Comparison of ENCODE assay signal across 15 cellular contexts in the genomic region with DNA sequence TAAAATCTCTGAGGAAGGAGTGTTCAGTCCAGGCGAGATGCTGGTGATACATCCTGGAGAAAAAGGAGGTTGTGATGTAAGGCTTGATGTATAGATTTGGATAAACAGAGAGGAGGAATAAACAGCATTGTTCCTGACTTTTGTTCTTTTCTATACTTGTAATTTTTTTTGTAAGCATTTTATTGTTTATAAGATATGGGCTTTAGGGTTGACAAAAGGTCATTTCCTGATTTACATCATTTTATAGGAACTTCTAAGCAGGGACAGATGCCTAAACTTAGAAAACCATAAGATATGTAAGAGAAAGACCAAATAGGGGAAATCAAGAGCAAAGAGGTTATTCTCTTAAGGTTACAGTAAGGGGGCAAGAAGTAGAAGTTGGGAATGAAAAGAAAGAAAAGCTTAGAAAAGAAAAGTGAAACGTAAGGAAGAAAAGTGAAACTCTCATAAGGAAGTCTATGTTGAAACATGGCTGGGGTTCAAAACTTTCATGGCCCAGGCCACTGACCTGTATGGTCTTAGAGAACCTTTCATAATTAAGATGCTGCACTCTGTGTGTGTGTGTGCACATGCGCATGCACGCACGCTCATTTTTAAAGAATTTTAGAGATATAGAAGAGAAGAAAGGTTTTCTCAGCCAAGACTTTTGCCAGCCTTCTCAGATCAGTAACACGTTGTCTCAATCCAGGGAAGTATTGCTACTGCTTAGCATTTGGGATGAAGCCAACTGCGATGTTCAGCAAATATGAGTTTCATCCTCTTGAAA. TPM values are rescaled to one million over a fixed set of nuclear protein-coding genes. Genes with fewer than 3 reads are reported as not detected.
DNase-seq lines count a peak whose midpoint lies in the region; ATAC-seq and TF ChIP-seq lines count a peak whose summit lies in the region.
"Had no signal": no experiment of that assay in that cellular context is flagged by ENCODE, and none has a peak within 500 bp of the region (broad histone marks: within the 10 kb centered on the region; RNA-seq: fewer than 3 reads in every experiment).

No MANE protein-coding gene starts in this region.

- H3K9me3 Mint-ChIP-seq in activated naive CD8-positive, alpha-beta T cell treated with anti-CD3 and anti-CD28 coated beads, Interleukin-2, amount 50 U/mL, for 24 hours = peaks cover 8% of the 10 kb centered on the region
- H3K9me3 Mint-ChIP-seq in activated T-cell treated with anti-CD3 and anti-CD28 coated beads, Interleukin-2, amount 50 U/mL, for 24 hours = no peaks in the 10 kb centered on the region

- peaks cover 9% of the 10 kb centered on the region for H3K4me1 Mint-ChIP-seq in activated naive CD8-positive, alpha-beta T cell treated with anti-CD3 and anti-CD28 coated beads, Interleukin-2, amount 50 U/mL, for 24 hours
- peaks cover 7% of the 10 kb centered on the region for H3K4me1 Mint-ChIP-seq in activated T-cell treated with anti-CD3 and anti-CD28 coated beads, Interleukin-2, amount 50 U/mL, for 24 hours (ENCODE audit: low read depth)

- no peak for ATAC-seq in activated naive CD8-positive, alpha-beta T cell treated with anti-CD3 and anti-CD28 coated beads, Interleukin-2, amount 50 U/mL, for 24 hours

- peak overlapping the region; percentile 10 for H3K27ac Mint-ChIP-seq in activated naive CD8-positive, alpha-beta T cell treated with anti-CD3 and anti-CD28 coated beads, Interleukin-2, amount 50 U/mL, for 24 hours
- H3K27ac Mint-ChIP-seq in activated T-cell treated with anti-CD3 and anti-CD28 coated beads, Interleukin-2, amount 50 U/mL, for 24 hours = no peak overlapping the region
- H3K27ac Mint-ChIP-seq: mesothelial cell of epicardium had no signal

- H3K4me3 ChIP-seq in left ventricle myocardium inferior = peak overlapping the region; percentile 8
- H3K4me3 ChIP-seq in uterus = no peak overlapping the region
- H3K4me3 ChIP-seq: SJSA1, thyroid gland had no signal

- H3K9me3 ChIP-seq in left ventricle myocardium inferior (replicated peaks) (no peaks in the 10 kb centered on the region), uterus (no peaks in the 10 kb centered on the region)
- H3K9me3 ChIP-seq: BE2C, SJSA1, thyroid gland had no signal

- H3K36me3 ChIP-seq in left ventricle myocardium inferior (no peaks in the 10 kb centered on the region), uterus (no peaks in the 10 kb centered on the region)
- H3K36me3 ChIP-seq: BE2C, SJSA1, thyroid gland had no signal

- no peak overlapping the region for H3K4me3 Mint-ChIP-seq in activated naive CD8-positive, alpha-beta T cell treated with anti-CD3 and anti-CD28 coated beads, Interleukin-2, amount 50 U/mL, for 24 hours
- no peak overlapping the region for H3K4me3 Mint-ChIP-seq in activated T-cell treated with anti-CD3 and anti-CD28 coated beads, Interleukin-2, amount 50 U/mL, for 24 hours
- H3K4me3 Mint-ChIP-seq: mesothelial cell of epicardium had no signal

- no peak for TF ChIP-seq POLR2A in uterus (IDR thresholded peaks at IDR 0.05)

- TF ChIP-seq CTCF in left ventricle myocardium inferior (IDR thresholded peaks at IDR 0.05; ENCODE audit: borderline replicate concordance) = no peak
- no peak for TF ChIP-seq CTCF in uterus (IDR thresholded peaks at IDR 0.05)

- peaks cover 16% of the 10 kb centered on the region for H3K27me3 Mint-ChIP-seq in activated naive CD8-positive, alpha-beta T cell treated with anti-CD3 and anti-CD28 coated beads, Interleukin-2, amount 50 U/mL, for 24 hours
- H3K27me3 Mint-ChIP-seq in activated T-cell treated with anti-CD3 and anti-CD28 coated beads, Interleukin-2, amount 50 U/mL, for 24 hours = peaks cover 24% of the 10 kb centered on the region

- H3K27me3 ChIP-seq in left ventricle myocardium inferior (ENCODE audit: low read depth) = no peaks in the 10 kb centered on the region
- H3K27me3 ChIP-seq in uterus = no peaks in the 10 kb centered on the region
- H3K27me3 ChIP-seq: BE2C, SJSA1, thyroid gland had no signal

- intact Hi-C loops in left ventricle myocardium inferior (cut with micrococcal nuclease) (no loop called here), cardiac septum (cut with DNase I) (no loop called here), uterus (cut with DNase I; ENCODE audit: low total_unique reads) (no loop called here)

- H3K27ac ChIP-seq in left ventricle myocardium inferior (replicated peaks) = no peak overlapping the region
- H3K27ac ChIP-seq in uterus = peak overlapping the region in 1 of 2 donors; percentile 39
- H3K27ac ChIP-seq: SJSA1, thyroid gland had no signal

- H3K4me1 ChIP-seq in left ventricle myocardium inferior (peaks cover 8% of the 10 kb centered on the region), uterus (no peaks in the 10 kb centered on the region)
- H3K4me1 ChIP-seq: BE2C, thyroid gland had no signal

- DNase-seq in left ventricle myocardium inferior (no peak), cardiac septum (ENCODE audit: low spot score) (no peak), inferior parietal cortex (ENCODE audit: extremely low spot score) (peak; percentile 43), uterus (peak; percentile 51 to 52), NCI-H146 treated with DMSO at 0.1 percent for 48 hours (lab: John Stamatoyannopoulos, UW; ENCODE audit: unreplicated experiment) (no peak), NCI-H510A treated with DMSO at 0.1 percent for 48 hours (lab: John Stamatoyannopoulos, UW) (no peak)
- no peak for DNase-seq in activated naive CD8-positive, alpha-beta T cell treated with anti-CD3 and anti-CD28 coated beads, Interleukin-2, amount 50 U/mL, for 24 hours
- DNase-seq in activated T-cell treated with anti-CD3 and anti-CD28 coated beads, Interleukin-2, amount 50 U/mL, for 24 hours = no peak
- DNase-seq: activated CD8-positive, alpha-beta memory T cell treated with anti-CD3 and anti-CD28 coated beads, Interleukin-2, amount 50 U/mL, for 4 hours; BE2C; dermis blood vessel endothelial cell; DMS153; thyroid gland had no signal

- H3K36me3 Mint-ChIP-seq in activated naive CD8-positive, alpha-beta T cell treated with anti-CD3 and anti-CD28 coated beads, Interleukin-2, amount 50 U/mL, for 24 hours (ENCODE audit: low read depth) = no peaks in the 10 kb centered on the region
- H3K36me3 Mint-ChIP-seq in activated T-cell treated with anti-CD3 and anti-CD28 coated beads, Interleukin-2, amount 50 U/mL, for 24 hours (ENCODE audit: low read depth) = no peaks in the 10 kb centered on the region
- H3K36me3 Mint-ChIP-seq: mesothelial cell of epicardium had no signal

RNA-seq across cellular contexts. Expression of gene SLC26A4, which starts 16.5 kb away (rescaled TPM):
- total RNA-seq in left ventricle myocardium inferior (0.41 TPM), cardiac septum (1.5 TPM), uterus (1 to 10 TPM in 3 of 4 donors, not detected in 1; 1.2 to 4.4 (median 1.7) TPM)
- total RNA-seq: mesothelial cell of epicardium had no signal

Comparison
In these comparisons a context has a peak if more than half of its experiments do, and no peak if none do; other contexts are left out.
1. DNase-seq: peak in inferior parietal cortex (single experiment) and uterus (2 of 2); none in left ventricle myocardium inferior (single experiment), cardiac septum (single experiment), activated naive CD8-positive, alpha-beta T cell treated with anti-CD3 and anti-CD28 coated beads, Interleukin-2, amount 50 U/mL, for 24 hours (single experiment), NCI-H146 treated with DMSO at 0.1 percent for 48 hours (single experiment), NCI-H510A treated with DMSO at 0.1 percent for 48 hours (single experiment) and activated T-cell treated with anti-CD3 and anti-CD28 coated beads, Interleukin-2, amount 50 U/mL, for 24 hours (single experiment).